ENCODE assay signal across 1 cellular context in genomic region chr20:51586005-51586440, GRCh38.
TF ChIP-seq lines count a peak whose summit lies in the region.

No MANE protein-coding gene starts in this region.

TF ChIP-seq in K562, 482 proteins besides CTCF, POLR2A, EP300 and RAD21 (continued from another document and continues in another):
- TF ChIP-seq PRDM10 (IDR thresholded peaks at IDR 0.05; ENCODE audit: partially characterized antibody) (no peak), AFF4 (CRISPR knock-in tag; IDR thresholded peaks at IDR 0.05) (no peak), ARID4B (CRISPR knock-in tag; IDR thresholded peaks at IDR 0.05) (no peak), MCM2 (IDR thresholded peaks at IDR 0.05; ENCODE audit: low read depth) (no peak), CREM (IDR thresholded peaks at IDR 0.05; ENCODE audit: low read depth) (peak; percentile 36; the same call in 1 of the 2 replicates), ZKSCAN3 (CRISPR knock-in tag; IDR thresholded peaks at IDR 0.05) (no peak), PHB (CRISPR knock-in tag; IDR thresholded peaks at IDR 0.05) (no peak), ZKSCAN8 (CRISPR knock-in tag; IDR thresholded peaks at IDR 0.05) (peak; percentile 98), BCLAF1 (IDR thresholded peaks at IDR 0.05; ENCODE audit: borderline replicate concordance in 1 of 2, control insufficient read depth in 1 of 2, low read depth in 2 of 2, low read length in 1 of 2) (no peak), NCOA4 (IDR thresholded peaks at IDR 0.05; ENCODE audit: partially characterized antibody) (no peak), RBM14 (IDR thresholded peaks at IDR 0.05; ENCODE audit: borderline replicate concordance, insufficient read depth, low read depth, low read length) (no peak), MTA3 (IDR thresholded peaks at IDR 0.05; ENCODE audit: borderline replicate concordance) (no peak), ZNF584 (CRISPR knock-in tag; IDR thresholded peaks at IDR 0.05; ENCODE audit: low read depth) (no peak), ZNF134 (CRISPR knock-in tag; conservative IDR thresholded peaks at IDR 0.05) (no peak), ZNF224 (CRISPR knock-in tag; IDR thresholded peaks at IDR 0.05) (no peak), CCAR2 (IDR thresholded peaks at IDR 0.05; ENCODE audit: low read depth, low read length) (no peak), L3MBTL2 (IDR thresholded peaks at IDR 0.05) (no peak), SLC30A9 (CRISPR knock-in tag; IDR thresholded peaks at IDR 0.05) (no peak), LCOR (CRISPR knock-in tag; IDR thresholded peaks at IDR 0.05) (no peak), SP1 (CRISPR knock-in tag; IDR thresholded peaks at IDR 0.05) (no peak), SMAD2 (IDR thresholded peaks at IDR 0.05; ENCODE audit: low read depth, low read length) (no peak), ZNF143 (CRISPR knock-in tag; IDR thresholded peaks at IDR 0.05) (no peak), ZBTB12 (CRISPR knock-in tag; IDR thresholded peaks at IDR 0.05) (no peak), HMBOX1 (IDR thresholded peaks at IDR 0.05) (no peak), CBX1 (IDR thresholded peaks at IDR 0.05; ENCODE audit: low read depth) (no peak), JUND (IDR thresholded peaks at IDR 0.05; ENCODE audit: borderline replicate concordance, low read depth, low read length) (peak; percentile 70; the same call in 1 of the 2 replicates), JUND (tag; IDR thresholded peaks at IDR 0.05; ENCODE audit: borderline replicate concordance, low read depth, low read length) (peak; percentile 57; the same call in 2 of the 3 replicates), ELF2 (CRISPR knock-in tag; IDR thresholded peaks at IDR 0.05) (no peak), ATF3 (IDR thresholded peaks at IDR 0.05) (peak; percentile 88), ATF3 (CRISPR knock-in tag; conservative IDR thresholded peaks at IDR 0.05) (no peak), JUN (IDR thresholded peaks at IDR 0.05; ENCODE audit: borderline replicate concordance, low read depth, low read length) (0 out of 2 replicates have a peak, but pooled peaks have one; percentile 32), JUN (CRISPR knock-in tag; IDR thresholded peaks at IDR 0.05; ENCODE audit: borderline replicate concordance) (no peak), HDAC3 (IDR thresholded peaks at IDR 0.05; ENCODE audit: borderline replicate concordance, partially characterized antibody) (no peak), FOSL1 (tag; conservative IDR thresholded peaks at IDR 0.05) (peak; percentile 64), FOXP1 (CRISPR knock-in tag; IDR thresholded peaks at IDR 0.05) (no peak), MCM7 (IDR thresholded peaks at IDR 0.05) (no peak), TEAD2 (tag; IDR thresholded peaks at IDR 0.05) (no peak), BRF1 (IDR thresholded peaks at IDR 0.05; ENCODE audit: borderline replicate concordance, extremely low read depth, insufficient read length) (no peak), MITF (IDR thresholded peaks at IDR 0.05) (no peak), ZNF280B (CRISPR knock-in tag; IDR thresholded peaks at IDR 0.05) (no peak), CTBP1 (IDR thresholded peaks at IDR 0.05; ENCODE audit: borderline replicate concordance) (no peak), HDAC2 (IDR thresholded peaks at IDR 0.05) (no peak)
